ENCODE assay signal across 12 cellular contexts in the genomic region with DNA sequence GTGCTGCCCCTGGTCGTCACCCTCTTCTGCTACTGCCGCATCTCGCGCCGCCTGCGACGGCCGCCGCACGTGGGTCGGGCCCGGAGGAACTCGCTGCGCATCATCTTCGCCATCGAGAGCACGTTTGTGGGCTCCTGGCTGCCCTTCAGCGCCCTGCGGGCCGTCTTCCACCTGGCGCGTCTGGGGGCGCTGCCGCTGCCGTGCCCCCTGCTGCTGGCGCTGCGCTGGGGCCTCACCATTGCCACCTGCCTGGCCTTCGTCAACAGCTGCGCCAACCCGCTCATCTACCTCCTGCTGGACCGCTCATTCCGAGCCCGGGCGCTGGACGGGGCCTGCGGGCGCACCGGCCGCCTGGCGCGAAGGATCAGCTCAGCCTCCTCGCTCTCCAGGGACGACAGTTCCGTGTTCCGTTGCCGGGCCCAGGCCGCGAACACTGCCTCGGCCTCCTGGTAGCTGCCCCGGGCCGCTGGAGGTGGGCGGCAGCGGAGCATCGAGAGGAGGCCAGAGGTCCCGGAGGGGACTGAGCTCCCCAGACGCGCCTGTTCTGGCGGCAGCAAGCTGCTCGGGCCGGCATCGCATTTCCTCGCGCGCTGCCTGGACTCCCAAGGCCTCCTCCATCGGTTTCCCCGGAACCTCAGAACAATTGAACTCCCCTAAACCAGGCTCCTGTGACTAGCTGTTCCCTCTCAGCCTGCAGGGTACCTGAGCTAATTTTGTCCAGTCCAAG. TPM values are rescaled to one million over a fixed set of nuclear protein-coding genes. Genes with fewer than 3 reads are reported as not detected.
A peak's percentile ranks its signal among the peaks of the same experiment; 100 is the strongest.
DNase-seq lines count a peak whose midpoint lies in the region; ATAC-seq and TF ChIP-seq lines count a peak whose summit lies in the region.
"Had no signal": no experiment of that assay in that cellular context is flagged by ENCODE, and none has a peak within 500 bp of the region (broad histone marks: within the 10 kb centered on the region; RNA-seq: fewer than 3 reads in every experiment).

No MANE protein-coding gene starts in this region.

- H3K4me1 Mint-ChIP-seq in natural killer cell (peaks cover 47 to 53% of the 10 kb centered on the region in 2 donors), HFFc6 (ENCODE audit: low read depth) (no peaks in the 10 kb centered on the region), mesothelial cell of epicardium (peaks cover 9% of the 10 kb centered on the region)

- no peaks in the 10 kb centered on the region for H3K9me3 Mint-ChIP-seq in natural killer cell
- H3K9me3 Mint-ChIP-seq in HFFc6: no peaks in the 10 kb centered on the region
- H3K9me3 Mint-ChIP-seq in mesothelial cell of epicardium: no peaks in the 10 kb centered on the region

- no peaks in the 10 kb centered on the region for H3K36me3 Mint-ChIP-seq in natural killer cell
- H3K36me3 Mint-ChIP-seq in HFFc6 (ENCODE audit: low read depth): no peaks in the 10 kb centered on the region
- no peaks in the 10 kb centered on the region for H3K36me3 Mint-ChIP-seq in mesothelial cell of epicardium

- H3K27ac Mint-ChIP-seq in natural killer cell (peak overlapping the region; percentile 71 to 84), HFFc6 (no peak overlapping the region), mesothelial cell of epicardium (no peak overlapping the region)

- peak; percentile 39 for DNase-seq in AG20443 (ENCODE audit: low spot score)
- peak; percentile 15 for DNase-seq in dermis blood vessel endothelial cell
- DNase-seq in natural killer cell: no peak
- DNase-seq in occipital lobe (lab: John Stamatoyannopoulos, UW): no peak
- no peak for DNase-seq in HFFc6
- DNase-seq in mesothelial cell of epicardium (ENCODE audit: low spot score in 2 of 2, unreplicated experiment in 2 of 2): no peak
- DNase-seq in NCI-H2196 (lab: John Stamatoyannopoulos, UW; ENCODE audit: unreplicated experiment): no peak
- DNase-seq: activated CD4-positive, CD25-positive, alpha-beta regulatory T cell treated with anti-CD3 and anti-CD28 coated beads, Interleukin-2, amount 50 U/mL, for 72 hours; NCI-H2171 treated with DMSO at 0.1 percent for 48 hours; transverse colon had no signal

- intact Hi-C loops in natural killer cell (cut with micrococcal nuclease): no loop called here

- H3K4me3 Mint-ChIP-seq in natural killer cell (peak overlapping the region; percentile 85), HFFc6 (no peak overlapping the region), mesothelial cell of epicardium (no peak overlapping the region)

- TF ChIP-seq CTCF in GM12875 (IDR thresholded peaks at IDR 0.05; ENCODE audit: borderline replicate concordance, insufficient read depth, low read depth, low read length) (0 out of 2 replicates have a peak, but pooled peaks have one; percentile 3), natural killer cell (IDR thresholded peaks at IDR 0.05) (no peak), HFFc6 (IDR thresholded peaks at IDR 0.05) (no peak), mesothelial cell of epicardium (IDR thresholded peaks at IDR 0.05; ENCODE audit: unreplicated experiment) (no peak)

- peak; percentile 36 to 57 (median 48) for ATAC-seq in natural killer cell

- peak overlapping the region; percentile 53 for H3K4me3 ChIP-seq in GM12875 (ENCODE audit: low read depth, low read length)

- H3K27me3 Mint-ChIP-seq in natural killer cell (ENCODE audit: low read depth in 2 of 2) (peaks cover 7 to 25% of the 10 kb centered on the region in 2 donors), HFFc6 (ENCODE audit: insufficient read depth) (peaks cover 55% of the 10 kb centered on the region), mesothelial cell of epicardium (ENCODE audit: low read depth) (no peaks in the 10 kb centered on the region)

RNA-seq across cellular contexts. Expression of gene GPR25, which starts 1.1 kb away (rescaled TPM):
- total RNA-seq in dermis blood vessel endothelial cell (not detected in 2 replicates), natural killer cell (1 to 10 TPM; 2.1 to 9.4 (median 2.7) TPM), occipital lobe (not detected), mesothelial cell of epicardium (0.25 TPM in 1 of 3 replicates, not detected in the others)
- total RNA-seq in HFFc6 (2021; fragmentation: NEBNext Ultra II Directional; extraction: Animal tissue kit (Norgen Biotek cat#: 25700)): not detected
- total RNA-seq: HT-29 had no signal

RNA-seq across cellular contexts. Expression of gene INAVA, which starts 20.9 kb away (rescaled TPM):
- total RNA-seq in dermis blood vessel endothelial cell (under 0.01 and 0.17 TPM in 2 replicates), natural killer cell (under 1 TPM in 2 of 3 donors, not detected in 1; 0.13 to 0.18 TPM), occipital lobe (1.4 TPM), mesothelial cell of epicardium (34.6 to 36.6 TPM (median 35.7 TPM) in 3 replicates)
- total RNA-seq in HFFc6 (2021; fragmentation: NEBNext Ultra II Directional; extraction: Animal tissue kit (Norgen Biotek cat#: 25700)): not detected

Comparison
In these comparisons a context has a peak if more than half of its experiments do, and no peak if none do; other contexts are left out.
1. DNase-seq: peak in AG20443 (single experiment) and dermis blood vessel endothelial cell (single experiment); none in natural killer cell (single experiment), occipital lobe (single experiment), HFFc6 (single experiment), mesothelial cell of epicardium (0 of 2) and NCI-H2196 (single experiment).
2. H3K27ac Mint-ChIP-seq: peak in natural killer cell (2 of 2); none in HFFc6 (single experiment) and mesothelial cell of epicardium (single experiment).
3. RNA of gene INAVA, which starts 20.9 kb away (total RNA-seq): 34.6 to 36.6 TPM in mesothelial cell of epicardium; 1.4 TPM in occipital lobe (single experiment), 0.13 to 0.18 TPM in natural killer cell, under 0.01 to 0.17 TPM in dermis blood vessel endothelial cell and not detected in HFFc6; every median in the first group is over 10 times any median in the second.